In the genomic region with DNA sequence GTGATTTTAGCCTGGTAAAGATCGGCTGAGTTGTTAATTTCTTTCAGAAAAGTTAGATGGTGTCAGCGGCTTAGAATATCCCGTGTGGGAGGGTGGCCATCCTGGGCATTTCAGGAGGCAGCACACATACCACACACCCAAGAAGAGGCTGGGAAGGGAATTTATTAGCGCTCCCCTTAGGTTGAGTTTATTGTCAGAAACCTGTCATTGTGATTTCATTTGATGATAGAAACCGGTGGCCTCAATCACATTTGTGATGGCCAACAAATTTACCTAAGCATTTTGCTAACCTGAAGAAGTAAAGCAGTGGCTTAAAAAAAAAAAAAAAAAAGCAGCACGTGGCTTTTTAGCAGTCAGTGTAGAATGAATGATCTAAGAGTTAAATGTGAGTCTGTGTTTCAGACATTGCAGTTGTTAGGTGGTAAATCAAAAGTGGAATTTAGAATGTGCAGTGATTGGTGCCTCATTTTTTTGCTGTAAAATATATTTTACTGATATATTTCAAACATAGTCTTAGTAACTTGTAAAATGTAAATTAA, we compare ENCODE assay signal across 24 cellular contexts. TPM values are rescaled to one million over a fixed set of nuclear protein-coding genes. Genes with fewer than 3 reads are reported as not detected.
DNase-seq lines count a peak whose midpoint lies in the region; ATAC-seq and TF ChIP-seq lines count a peak whose summit lies in the region.
"Had no signal": no experiment of that assay in that cellular context is flagged by ENCODE, and none has a peak within 500 bp of the region (broad histone marks: within the 10 kb centered on the region; RNA-seq: fewer than 3 reads in every experiment).

No MANE protein-coding gene starts in this region.

- no peaks in the 10 kb centered on the region for H3K27me3 Mint-ChIP-seq in memory B cell
- no peaks in the 10 kb centered on the region for H3K27me3 Mint-ChIP-seq in stimulated activated naive B cell treated with anti-CD40 and anti-IgM and Interleukin-4, amounts not matched to agents 10 μg/mL and 1 μg/mL and 100 μg/mL, for 72 hours
- H3K27me3 Mint-ChIP-seq: activated CD8-positive, alpha-beta T cell treated with anti-CD3 and anti-CD28 coated beads for 36 hours; CD8-positive, alpha-beta memory T cell had no signal

- H3K27ac ChIP-seq in GM23248 = no peak overlapping the region
- H3K27ac ChIP-seq in RWPE2 (ENCODE audit: poor library complexity, severe bottlenecking) = peak overlapping the region; percentile 72
- H3K27ac ChIP-seq: colonic mucosa, HL-60, left lung had no signal

- no peaks in the 10 kb centered on the region for H3K9me2 ChIP-seq in GM23248 (ENCODE audit: insufficient read depth)

- no peak overlapping the region for H3K27ac Mint-ChIP-seq in memory B cell
- peak overlapping the region; percentile 87 for H3K27ac Mint-ChIP-seq in stimulated activated naive B cell treated with anti-CD40 and anti-IgM and Interleukin-4, amounts not matched to agents 10 μg/mL and 1 μg/mL and 100 μg/mL, for 72 hours
- H3K27ac Mint-ChIP-seq: activated CD8-positive, alpha-beta T cell treated with anti-CD3 and anti-CD28 coated beads for 36 hours; CD8-positive, alpha-beta memory T cell had no signal

- H3K9me3 ChIP-seq in GM23248 (ENCODE audit: low read depth) (no peaks in the 10 kb centered on the region), RWPE2 (ENCODE audit: severe bottlenecking) (no peaks in the 10 kb centered on the region)
- H3K9me3 ChIP-seq: colonic mucosa, left lung had no signal

- H3K36me3 ChIP-seq in GM23248 (ENCODE audit: low read depth) (no peaks in the 10 kb centered on the region), RWPE2 (ENCODE audit: low read depth) (peaks cover 8% of the 10 kb centered on the region)
- H3K36me3 ChIP-seq: colonic mucosa, left lung had no signal

- peak overlapping the region; percentile 4 for H3K4me2 ChIP-seq in GM23248 (ENCODE audit: unreplicated experiment)
- H3K4me2 ChIP-seq: smooth muscle cell had no signal

- TF ChIP-seq CTCF in RWPE2 (IDR thresholded peaks at IDR 0.05; ENCODE audit: poor library complexity, severe bottlenecking) = no peak
- no peak for TF ChIP-seq CTCF in GM13976 (IDR thresholded peaks at IDR 0.05; ENCODE audit: borderline replicate concordance, control extremely low read depth, extremely low read depth, insufficient read depth, missing control alignments)

- H3K4me3 ChIP-seq in GM23248 (0 out of 2 replicates have a peak overlapping the region, but pooled peaks have one; percentile 22), RWPE2 (ENCODE audit: severe bottlenecking) (no peak overlapping the region)
- H3K4me3 ChIP-seq: colonic mucosa, left lung, smooth muscle cell had no signal

- H3K36me3 Mint-ChIP-seq in memory B cell = peaks cover 8% of the 10 kb centered on the region
- H3K36me3 Mint-ChIP-seq in stimulated activated naive B cell treated with anti-CD40 and anti-IgM and Interleukin-4, amounts not matched to agents 10 μg/mL and 1 μg/mL and 100 μg/mL, for 72 hours = peaks cover 36 to 55% of the 10 kb centered on the region in 2 donors

- H3K9ac ChIP-seq in GM23248 = no peak overlapping the region

- in situ Hi-C loops in GM23248 (cut with MboI) = loop anchor here (25.0 kb wide), 1 partner anchor 178 kb away; no protein-coding TSS in a partner anchor
- in situ Hi-C loops in GM13976 (cut with MboI; ENCODE audit: low sequenced_read_pairs, unreplicated experiment) = loop anchor here (10.0 kb wide), 2 partner anchors 135 to 325 kb away; no protein-coding TSS in a partner anchor

- H3K27me3 ChIP-seq in GM23248 (replicated peaks; ENCODE audit: insufficient read depth) = no peaks in the 10 kb centered on the region
- H3K27me3 ChIP-seq in RWPE2 (ENCODE audit: insufficient read depth, poor library complexity, severe bottlenecking) = no peaks in the 10 kb centered on the region
- H3K27me3 ChIP-seq: colonic mucosa, left lung had no signal

- 59 to 66% methylated on average over 6 of the region's 6 CpGs for WGBS in GM23248 (ENCODE audit: low coverage in 1 of 2, low lambda C conversion rate in 2 of 2, missing lambda C conversion rate in 2 of 2), 2 experiments

- H3K4me1 ChIP-seq in GM23248 (ENCODE audit: insufficient read depth) (peaks cover 17% of the 10 kb centered on the region), RWPE2 (ENCODE audit: insufficient read depth, poor library complexity, severe bottlenecking) (peaks cover 22% of the 10 kb centered on the region)

- no peaks in the 10 kb centered on the region for H3F3A ChIP-seq in GM23248 (ENCODE audit: insufficient read depth)

- peak overlapping the region; percentile 85 for H3K4me3 Mint-ChIP-seq in memory B cell
- H3K4me3 Mint-ChIP-seq in stimulated activated naive B cell treated with anti-CD40 and anti-IgM and Interleukin-4, amounts not matched to agents 10 μg/mL and 1 μg/mL and 100 μg/mL, for 72 hours = peak overlapping the region; percentile 89 to 97
- H3K4me3 Mint-ChIP-seq: activated CD8-positive, alpha-beta T cell treated with anti-CD3 and anti-CD28 coated beads for 36 hours had no signal

- ATAC-seq in RWPE2 (ENCODE audit: low read depth) (no peak), memory B cell (ENCODE audit: low read depth) (no peak), GM18861 (IDR thresholded peaks at IDR 0.05; ENCODE audit: unreplicated experiment) (no peak)
- ATAC-seq in stimulated activated naive B cell treated with anti-CD40 and anti-IgM and Interleukin-4, amounts not matched to agents 10 μg/mL and 1 μg/mL and 100 μg/mL, for 72 hours (replicated peaks) = no peak
- ATAC-seq: activated CD8-positive, alpha-beta T cell treated with anti-CD3 and anti-CD28 coated beads for 36 hours; left lung had no signal

- H3K79me2 ChIP-seq in GM23248 (ENCODE audit: insufficient read depth) = peaks cover 77% of the 10 kb centered on the region

- no peaks in the 10 kb centered on the region for H4K20me1 ChIP-seq in GM23248 (ENCODE audit: insufficient read depth)

- no peaks in the 10 kb centered on the region for H3K9me3 Mint-ChIP-seq in memory B cell
- peaks cover 0 to 2% of the 10 kb centered on the region in 2 donors for H3K9me3 Mint-ChIP-seq in stimulated activated naive B cell treated with anti-CD40 and anti-IgM and Interleukin-4, amounts not matched to agents 10 μg/mL and 1 μg/mL and 100 μg/mL, for 72 hours
- H3K9me3 Mint-ChIP-seq: activated CD8-positive, alpha-beta T cell treated with anti-CD3 and anti-CD28 coated beads for 36 hours; CD8-positive, alpha-beta memory T cell had no signal

- peaks cover 58% of the 10 kb centered on the region for H3K4me1 Mint-ChIP-seq in memory B cell
- H3K4me1 Mint-ChIP-seq in stimulated activated naive B cell treated with anti-CD40 and anti-IgM and Interleukin-4, amounts not matched to agents 10 μg/mL and 1 μg/mL and 100 μg/mL, for 72 hours = peaks cover 51 to 76% of the 10 kb centered on the region in 2 donors

- H2AFZ ChIP-seq in GM23248 = no peak overlapping the region

- DNase-seq in GM23248 (no peak), RWPE2 (ENCODE audit: low spot score) (no peak), memory B cell (ENCODE audit: low spot score in 2 of 2) (no peak), GM19240 (ENCODE audit: insufficient read length, low spot score) (no peak), GM13976 (ENCODE audit: low spot score) (no peak)
- DNase-seq in stimulated activated naive B cell treated with anti-CD40 and anti-IgM and Interleukin-4, amounts not matched to agents 10 μg/mL and 1 μg/mL and 100 μg/mL, for 72 hours = no peak
- DNase-seq: activated CD4-positive, CD25-positive, alpha-beta regulatory T cell treated with anti-CD3 and anti-CD28 coated beads, Interleukin-2, amount 50 U/mL, for 72 hours; activated CD8-positive, alpha-beta T cell treated with anti-CD3 and anti-CD28 coated beads for 36 hours; activated gamma-delta T cell; CD8-positive, alpha-beta memory T cell; colonic mucosa; left lung; NCI-H2081; NCI-H446; stimulated activated naive CD4-positive, alpha-beta T cell treated with Interleukin-2 at 50 U/mL for 16 hours; T1000 had no signal

RNA-seq across cellular contexts. Expression of a gene that starts 2.7 kb away (rescaled TPM):
- 12.1 and 34.3 TPM in 2 replicates for total RNA-seq in GM23248 (2014; rRNA removed; shearing (Covaris generic))
- polyA plus RNA-seq in GM23248 (2016; fragmentation: Nextera tagmentation; extraction: Ambion mirVana) = 2.6 and 3.7 TPM in 2 replicates

RNA-seq across cellular contexts. Expression of a gene that starts 3.3 kb away (rescaled TPM):
- not detected in 2 replicates for total RNA-seq in GM23248 (2014; rRNA removed; shearing (Covaris generic))
- polyA plus RNA-seq in GM23248 (2016; fragmentation: Nextera tagmentation; extraction: Ambion mirVana) = not detected in 2 replicates
- total RNA-seq: activated CD8-positive, alpha-beta T cell treated with anti-CD3 and anti-CD28 coated beads for 36 hours; bronchial epithelial cell; CD8-positive, alpha-beta memory T cell; colonic mucosa; fibroblast of lung; H1; left lung; MCF 10A; smooth muscle cell had no signal
- polyA plus RNA-seq: adipose tissue; CD8-positive, alpha-beta memory T cell; fibroblast of lung; H1; smooth muscle cell had no signal
